1 cellular context compared by ENCODE assay signal in the genomic region with DNA sequence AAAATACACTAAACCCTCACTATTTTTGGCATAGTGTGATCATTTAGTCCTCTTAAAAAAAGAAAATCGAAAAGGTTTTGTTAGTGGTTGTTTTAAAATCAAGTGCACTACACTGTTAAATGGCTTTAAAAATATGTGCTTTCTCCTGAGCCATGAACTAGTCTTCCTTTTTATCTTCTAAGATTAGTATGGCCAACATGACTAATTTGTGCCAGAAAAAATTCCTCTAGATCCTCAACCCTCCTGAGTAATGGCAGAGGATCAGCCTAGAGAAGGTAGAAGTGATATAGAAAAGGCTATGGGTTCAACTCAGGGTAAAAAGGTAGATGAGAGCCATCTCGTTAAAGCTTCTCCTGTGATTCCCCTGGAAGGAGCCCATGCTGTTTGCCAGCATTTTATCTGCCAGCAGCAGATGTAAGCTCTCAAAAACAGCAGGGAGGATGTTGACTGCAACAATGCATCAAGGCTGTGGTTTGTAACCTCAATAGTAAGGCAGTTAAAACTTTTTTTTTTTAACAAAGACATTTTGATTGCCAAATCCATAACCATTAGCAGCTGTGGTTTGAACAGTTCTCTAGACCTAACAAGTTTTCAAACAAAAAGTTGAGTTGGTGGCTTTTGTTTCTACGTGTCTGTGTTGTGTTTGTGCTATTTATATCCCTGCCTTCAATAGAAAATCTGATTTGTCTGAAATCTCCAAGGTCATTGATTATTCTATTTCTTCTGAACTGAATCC.
TF ChIP-seq lines count a peak whose summit lies in the region.

No MANE protein-coding gene starts in this region.

TF ChIP-seq in H1, 55 proteins besides CTCF, POLR2A, EP300 and RAD21:
- TF ChIP-seq, protein P1, sequence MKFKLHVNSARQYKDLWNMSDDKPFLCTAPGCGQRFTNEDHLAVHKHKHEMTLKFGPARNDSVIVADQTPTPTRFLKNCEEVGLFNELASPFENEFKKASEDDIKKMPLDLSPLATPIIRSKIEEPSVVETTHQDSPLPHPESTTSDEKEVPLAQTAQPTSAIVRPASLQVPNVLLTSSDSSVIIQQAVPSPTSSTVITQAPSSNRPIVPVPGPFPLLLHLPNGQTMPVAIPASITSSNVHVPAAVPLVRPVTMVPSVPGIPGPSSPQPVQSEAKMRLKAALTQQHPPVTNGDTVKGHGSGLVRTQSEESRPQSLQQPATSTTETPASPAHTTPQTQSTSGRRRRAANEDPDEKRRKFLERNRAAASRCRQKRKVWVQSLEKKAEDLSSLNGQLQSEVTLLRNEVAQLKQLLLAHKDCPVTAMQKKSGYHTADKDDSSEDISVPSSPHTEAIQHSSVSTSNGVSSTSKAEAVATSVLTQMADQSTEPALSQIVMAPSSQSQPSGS (IDR thresholded peaks at IDR 0.05; ENCODE audit: low read length): no peak
- TF ChIP-seq TCF12 (IDR thresholded peaks at IDR 0.05; ENCODE audit: low read depth, low read length) (peak; percentile 97), SP4 (IDR thresholded peaks at IDR 0.05; ENCODE audit: low read length) (no peak), TEAD4 (IDR thresholded peaks at IDR 0.05; ENCODE audit: low read depth, low read length) (peak; percentile 42; the same call in 1 of the 2 replicates), CEBPB (IDR thresholded peaks at IDR 0.05; ENCODE audit: low read depth, low read length) (peak; percentile 40; the same call in 1 of the 2 replicates), NANOG (IDR thresholded peaks at IDR 0.05; ENCODE audit: insufficient read depth, low read depth, low read length, poor library complexity, severe bottlenecking) (peak; percentile 99), CHD2 (IDR thresholded peaks at IDR 0.05; ENCODE audit: low read length) (no peak), SIN3A (conservative IDR thresholded peaks at IDR 0.05 in 1 of 2, IDR thresholded peaks at IDR 0.05 in 1 of 2; ENCODE audit: low read depth in 1 of 2, low read length in 2 of 2) (0 out of 4 replicates have a peak, but pooled peaks of 1 of the 2 experiments have one; percentile 46), SP1 (IDR thresholded peaks at IDR 0.05; ENCODE audit: low read depth, low read length) (0 out of 2 replicates have a peak, but pooled peaks have one; percentile 71), CREB1 (IDR thresholded peaks at IDR 0.05) (no peak), POLR2AphosphoS5 (IDR thresholded peaks at IDR 0.05; ENCODE audit: low read depth, low read length) (peak; percentile 53; the same call in 1 of the 2 replicates), BCL11A (IDR thresholded peaks at IDR 0.05; ENCODE audit: low read depth in 2 of 2, low read length in 2 of 2) (peak; percentile 60 to 81)
- TF ChIP-seq, protein P2, sequence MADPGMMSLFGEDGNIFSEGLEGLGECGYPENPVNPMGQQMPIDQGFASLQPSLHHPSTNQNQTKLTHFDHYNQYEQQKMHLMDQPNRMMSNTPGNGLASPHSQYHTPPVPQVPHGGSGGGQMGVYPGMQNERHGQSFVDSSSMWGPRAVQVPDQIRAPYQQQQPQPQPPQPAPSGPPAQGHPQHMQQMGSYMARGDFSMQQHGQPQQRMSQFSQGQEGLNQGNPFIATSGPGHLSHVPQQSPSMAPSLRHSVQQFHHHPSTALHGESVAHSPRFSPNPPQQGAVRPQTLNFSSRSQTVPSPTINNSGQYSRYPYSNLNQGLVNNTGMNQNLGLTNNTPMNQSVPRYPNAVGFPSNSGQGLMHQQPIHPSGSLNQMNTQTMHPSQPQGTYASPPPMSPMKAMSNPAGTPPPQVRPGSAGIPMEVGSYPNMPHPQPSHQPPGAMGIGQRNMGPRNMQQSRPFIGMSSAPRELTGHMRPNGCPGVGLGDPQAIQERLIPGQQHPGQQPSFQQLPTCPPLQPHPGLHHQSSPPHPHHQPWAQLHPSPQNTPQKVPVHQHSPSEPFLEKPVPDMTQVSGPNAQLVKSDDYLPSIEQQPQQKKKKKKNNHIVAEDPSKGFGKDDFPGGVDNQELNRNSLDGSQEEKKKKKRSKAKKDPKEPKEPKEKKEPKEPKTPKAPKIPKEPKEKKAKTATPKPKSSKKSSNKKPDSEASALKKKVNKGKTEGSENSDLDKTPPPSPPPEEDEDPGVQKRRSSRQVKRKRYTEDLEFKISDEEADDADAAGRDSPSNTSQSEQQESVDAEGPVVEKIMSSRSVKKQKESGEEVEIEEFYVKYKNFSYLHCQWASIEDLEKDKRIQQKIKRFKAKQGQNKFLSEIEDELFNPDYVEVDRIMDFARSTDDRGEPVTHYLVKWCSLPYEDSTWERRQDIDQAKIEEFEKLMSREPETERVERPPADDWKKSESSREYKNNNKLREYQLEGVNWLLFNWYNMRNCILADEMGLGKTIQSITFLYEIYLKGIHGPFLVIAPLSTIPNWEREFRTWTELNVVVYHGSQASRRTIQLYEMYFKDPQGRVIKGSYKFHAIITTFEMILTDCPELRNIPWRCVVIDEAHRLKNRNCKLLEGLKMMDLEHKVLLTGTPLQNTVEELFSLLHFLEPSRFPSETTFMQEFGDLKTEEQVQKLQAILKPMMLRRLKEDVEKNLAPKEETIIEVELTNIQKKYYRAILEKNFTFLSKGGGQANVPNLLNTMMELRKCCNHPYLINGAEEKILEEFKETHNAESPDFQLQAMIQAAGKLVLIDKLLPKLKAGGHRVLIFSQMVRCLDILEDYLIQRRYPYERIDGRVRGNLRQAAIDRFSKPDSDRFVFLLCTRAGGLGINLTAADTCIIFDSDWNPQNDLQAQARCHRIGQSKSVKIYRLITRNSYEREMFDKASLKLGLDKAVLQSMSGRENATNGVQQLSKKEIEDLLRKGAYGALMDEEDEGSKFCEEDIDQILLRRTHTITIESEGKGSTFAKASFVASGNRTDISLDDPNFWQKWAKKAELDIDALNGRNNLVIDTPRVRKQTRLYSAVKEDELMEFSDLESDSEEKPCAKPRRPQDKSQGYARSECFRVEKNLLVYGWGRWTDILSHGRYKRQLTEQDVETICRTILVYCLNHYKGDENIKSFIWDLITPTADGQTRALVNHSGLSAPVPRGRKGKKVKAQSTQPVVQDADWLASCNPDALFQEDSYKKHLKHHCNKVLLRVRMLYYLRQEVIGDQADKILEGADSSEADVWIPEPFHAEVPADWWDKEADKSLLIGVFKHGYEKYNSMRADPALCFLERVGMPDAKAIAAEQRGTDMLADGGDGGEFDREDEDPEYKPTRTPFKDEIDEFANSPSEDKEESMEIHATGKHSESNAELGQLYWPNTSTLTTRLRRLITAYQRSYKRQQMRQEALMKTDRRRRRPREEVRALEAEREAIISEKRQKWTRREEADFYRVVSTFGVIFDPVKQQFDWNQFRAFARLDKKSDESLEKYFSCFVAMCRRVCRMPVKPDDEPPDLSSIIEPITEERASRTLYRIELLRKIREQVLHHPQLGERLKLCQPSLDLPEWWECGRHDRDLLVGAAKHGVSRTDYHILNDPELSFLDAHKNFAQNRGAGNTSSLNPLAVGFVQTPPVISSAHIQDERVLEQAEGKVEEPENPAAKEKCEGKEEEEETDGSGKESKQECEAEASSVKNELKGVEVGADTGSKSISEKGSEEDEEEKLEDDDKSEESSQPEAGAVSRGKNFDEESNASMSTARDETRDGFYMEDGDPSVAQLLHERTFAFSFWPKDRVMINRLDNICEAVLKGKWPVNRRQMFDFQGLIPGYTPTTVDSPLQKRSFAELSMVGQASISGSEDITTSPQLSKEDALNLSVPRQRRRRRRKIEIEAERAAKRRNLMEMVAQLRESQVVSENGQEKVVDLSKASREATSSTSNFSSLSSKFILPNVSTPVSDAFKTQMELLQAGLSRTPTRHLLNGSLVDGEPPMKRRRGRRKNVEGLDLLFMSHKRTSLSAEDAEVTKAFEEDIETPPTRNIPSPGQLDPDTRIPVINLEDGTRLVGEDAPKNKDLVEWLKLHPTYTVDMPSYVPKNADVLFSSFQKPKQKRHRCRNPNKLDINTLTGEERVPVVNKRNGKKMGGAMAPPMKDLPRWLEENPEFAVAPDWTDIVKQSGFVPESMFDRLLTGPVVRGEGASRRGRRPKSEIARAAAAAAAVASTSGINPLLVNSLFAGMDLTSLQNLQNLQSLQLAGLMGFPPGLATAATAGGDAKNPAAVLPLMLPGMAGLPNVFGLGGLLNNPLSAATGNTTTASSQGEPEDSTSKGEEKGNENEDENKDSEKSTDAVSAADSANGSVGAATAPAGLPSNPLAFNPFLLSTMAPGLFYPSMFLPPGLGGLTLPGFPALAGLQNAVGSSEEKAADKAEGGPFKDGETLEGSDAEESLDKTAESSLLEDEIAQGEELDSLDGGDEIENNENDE (IDR thresholded peaks at IDR 0.05; ENCODE audit: insufficient replicate concordance, low read length): peak; percentile 89
- TF ChIP-seq, protein P3, sequence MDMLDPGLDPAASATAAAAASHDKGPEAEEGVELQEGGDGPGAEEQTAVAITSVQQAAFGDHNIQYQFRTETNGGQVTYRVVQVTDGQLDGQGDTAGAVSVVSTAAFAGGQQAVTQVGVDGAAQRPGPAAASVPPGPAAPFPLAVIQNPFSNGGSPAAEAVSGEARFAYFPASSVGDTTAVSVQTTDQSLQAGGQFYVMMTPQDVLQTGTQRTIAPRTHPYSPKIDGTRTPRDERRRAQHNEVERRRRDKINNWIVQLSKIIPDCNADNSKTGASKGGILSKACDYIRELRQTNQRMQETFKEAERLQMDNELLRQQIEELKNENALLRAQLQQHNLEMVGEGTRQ (IDR thresholded peaks at IDR 0.05; ENCODE audit: low read length): no peak
